In the genomic region with DNA sequence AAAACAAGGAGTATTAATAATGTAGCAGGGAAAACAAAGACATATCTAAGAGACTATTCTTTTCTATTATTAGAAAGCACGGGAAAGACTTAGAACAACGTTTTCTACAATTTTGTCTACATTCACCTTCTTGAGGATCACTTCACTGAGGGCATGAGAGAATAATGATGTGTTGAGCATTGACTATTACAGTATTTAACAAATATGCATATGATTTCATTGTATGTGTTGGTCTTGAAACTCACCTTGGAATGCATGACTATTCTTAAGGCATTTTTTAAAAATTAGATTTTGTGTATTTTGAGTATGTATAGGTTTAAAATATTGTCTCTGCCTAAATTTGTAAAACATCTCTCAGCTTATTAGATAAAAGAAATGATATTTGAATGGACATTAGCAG, we compare ENCODE assay signal across 8 cellular contexts. TPM values are rescaled to one million over a fixed set of nuclear protein-coding genes. Genes with fewer than 3 reads are reported as not detected.
DNase-seq lines count a peak whose midpoint lies in the region; ATAC-seq and TF ChIP-seq lines count a peak whose summit lies in the region.

No MANE protein-coding gene starts in this region.

- no peak for DNase-seq in DND-41
- DNase-seq in MM.1S = no peak
- DNase-seq in choroid plexus epithelial cell (ENCODE audit: low read depth) = peak; percentile 39
- DNase-seq in OCI-M1 (lab: John Stamatoyannopoulos, UW) = no peak
- DNase-seq in putamen (ENCODE audit: low spot score) = no peak
- DNase-seq in GF-D8 (lab: John Stamatoyannopoulos, UW) = no peak
- no peak for DNase-seq in hippocampal formation (lab: John Stamatoyannopoulos, UW)

- H3K27me3 ChIP-seq in DND-41 (ENCODE audit: insufficient read depth, low read length, poor library complexity) = no peaks in the 10 kb centered on the region
- H3K27me3 ChIP-seq in MM.1S (replicated peaks; ENCODE audit: insufficient read depth, low read length) = no peaks in the 10 kb centered on the region
- no peaks in the 10 kb centered on the region for H3K27me3 ChIP-seq in neural cell (ENCODE audit: insufficient read depth, low read depth, low read length)

- H3K36me3 ChIP-seq in DND-41 (ENCODE audit: insufficient read depth, low read length) (no peaks in the 10 kb centered on the region; the same call in 1 of the 2 replicates), MM.1S (replicated peaks; ENCODE audit: insufficient read depth, low read length) (no peaks in the 10 kb centered on the region), neural cell (ENCODE audit: insufficient read depth, low read length) (no peaks in the 10 kb centered on the region)

- no peak for TF ChIP-seq EP300 in neural cell (conservative IDR thresholded peaks at IDR 0.05; ENCODE audit: poor library complexity, severe bottlenecking)

- H3K4me2 ChIP-seq in DND-41 (ENCODE audit: insufficient read depth, low read length) (peak overlapping the region; percentile 90), MM.1S (ENCODE audit: low read depth, low read length) (peak overlapping the region; percentile 94; the same call in 1 of the 2 replicates), neural cell (ENCODE audit: low read length) (peak overlapping the region; percentile 53)

- H3K79me2 ChIP-seq in DND-41 (ENCODE audit: insufficient read depth, low read length) = peaks cover 25% of the 10 kb centered on the region
- H3K79me2 ChIP-seq in MM.1S (ENCODE audit: low read length) = no peaks in the 10 kb centered on the region
- H3K79me2 ChIP-seq in neural cell (replicated peaks; ENCODE audit: insufficient read depth, low read length) = peaks cover 55% of the 10 kb centered on the region

- H3K9ac ChIP-seq in DND-41 (ENCODE audit: low read depth, low read length) (peak overlapping the region; percentile 75), MM.1S (ENCODE audit: low read length) (no peak overlapping the region), neural cell (ENCODE audit: low read length) (peak overlapping the region; percentile 79)

- H4K20me1 ChIP-seq in DND-41 (ENCODE audit: insufficient read depth, low read length) (no peaks in the 10 kb centered on the region; the same call in 1 of the 2 replicates), MM.1S (ENCODE audit: insufficient read depth, low read length) (no peaks in the 10 kb centered on the region), neural cell (ENCODE audit: insufficient read depth) (no peaks in the 10 kb centered on the region)

- H3K4me1 ChIP-seq in DND-41 (ENCODE audit: insufficient read depth, low read length) (peaks cover 31% of the 10 kb centered on the region), MM.1S (ENCODE audit: low read length) (no peaks in the 10 kb centered on the region)

- H2AFZ ChIP-seq in DND-41 (ENCODE audit: low read depth, low read length) = no peak overlapping the region
- no peak overlapping the region for H2AFZ ChIP-seq in MM.1S (ENCODE audit: low read length)
- H2AFZ ChIP-seq in neural cell (ENCODE audit: low read depth, low read length) = no peak overlapping the region

- peak overlapping the region in 1 of 2 experiments; percentile 72; a peak in 3 of 4 replicates for H3K4me3 ChIP-seq in DND-41 (ENCODE audit: low read depth in 1 of 2, low read length in 2 of 2)
- H3K4me3 ChIP-seq in MM.1S (ENCODE audit: low read length) = no peak overlapping the region
- H3K4me3 ChIP-seq in choroid plexus epithelial cell (ENCODE audit: low read depth, low read length) = peak overlapping the region; percentile 91
- H3K4me3 ChIP-seq in neural cell (ENCODE audit: low read length) = peak overlapping the region; percentile 77

- ATAC-seq in DND-41 (ENCODE audit: insufficient read depth, low read depth) = no peak

- no peak for TF ChIP-seq CTCF in DND-41 (IDR thresholded peaks at IDR 0.05; ENCODE audit: borderline replicate concordance, extremely low read depth, low read length, poor library complexity, severe bottlenecking)
- no peak for TF ChIP-seq CTCF in MM.1S (IDR thresholded peaks at IDR 0.05; ENCODE audit: low read length)
- no peak for TF ChIP-seq CTCF in choroid plexus epithelial cell (conservative IDR thresholded peaks at IDR 0.05; ENCODE audit: low read depth, low read length)
- TF ChIP-seq CTCF in neural cell (IDR thresholded peaks at IDR 0.05; ENCODE audit: poor library complexity, severe bottlenecking) = no peak

- H3K9me3 ChIP-seq in DND-41 (ENCODE audit: insufficient read depth, low read length, severe bottlenecking) = no peaks in the 10 kb centered on the region
- H3K9me3 ChIP-seq in MM.1S (replicated peaks; ENCODE audit: insufficient read depth, low read length) = no peaks in the 10 kb centered on the region
- no peaks in the 10 kb centered on the region for H3K9me3 ChIP-seq in neural cell (ENCODE audit: low read length)

- H3F3A ChIP-seq in MM.1S (ENCODE audit: insufficient read depth, low read length) = no peaks in the 10 kb centered on the region
- H3F3A ChIP-seq in neural cell (ENCODE audit: insufficient read depth, low read length, poor library complexity, severe bottlenecking) = no peaks in the 10 kb centered on the region

- H3K27ac ChIP-seq in DND-41 (ENCODE audit: low read length) = no peak overlapping the region
- no peak overlapping the region for H3K27ac ChIP-seq in MM.1S (ENCODE audit: low read length)
- H3K27ac ChIP-seq in neural cell (ENCODE audit: low read length) = peak overlapping the region; percentile 74

- TF ChIP-seq RAD21 in neural cell (conservative IDR thresholded peaks at IDR 0.05) = no peak

- no peaks in the 10 kb centered on the region for H3K9me2 ChIP-seq in MM.1S (replicated peaks; ENCODE audit: insufficient read depth, low read length)
- H3K9me2 ChIP-seq in neural cell (ENCODE audit: insufficient read depth, low read length) = no peaks in the 10 kb centered on the region

TF ChIP-seq in neural cell, 6 proteins besides CTCF, POLR2A, EP300 and RAD21:
- TF ChIP-seq TAF1 (IDR thresholded peaks at IDR 0.05; ENCODE audit: low read depth) (no peak), POLR2AphosphoS5 (IDR thresholded peaks at IDR 0.05) (no peak), SMC3 (conservative IDR thresholded peaks at IDR 0.05; ENCODE audit: poor library complexity) (no peak), MXI1 (conservative IDR thresholded peaks at IDR 0.05; ENCODE audit: poor library complexity, severe bottlenecking) (no peak), EZH2 (IDR thresholded peaks at IDR 0.05; ENCODE audit: borderline replicate concordance, insufficient read depth, low read length, poor library complexity, severe bottlenecking) (no peak)
- TF ChIP-seq, protein P1, sequence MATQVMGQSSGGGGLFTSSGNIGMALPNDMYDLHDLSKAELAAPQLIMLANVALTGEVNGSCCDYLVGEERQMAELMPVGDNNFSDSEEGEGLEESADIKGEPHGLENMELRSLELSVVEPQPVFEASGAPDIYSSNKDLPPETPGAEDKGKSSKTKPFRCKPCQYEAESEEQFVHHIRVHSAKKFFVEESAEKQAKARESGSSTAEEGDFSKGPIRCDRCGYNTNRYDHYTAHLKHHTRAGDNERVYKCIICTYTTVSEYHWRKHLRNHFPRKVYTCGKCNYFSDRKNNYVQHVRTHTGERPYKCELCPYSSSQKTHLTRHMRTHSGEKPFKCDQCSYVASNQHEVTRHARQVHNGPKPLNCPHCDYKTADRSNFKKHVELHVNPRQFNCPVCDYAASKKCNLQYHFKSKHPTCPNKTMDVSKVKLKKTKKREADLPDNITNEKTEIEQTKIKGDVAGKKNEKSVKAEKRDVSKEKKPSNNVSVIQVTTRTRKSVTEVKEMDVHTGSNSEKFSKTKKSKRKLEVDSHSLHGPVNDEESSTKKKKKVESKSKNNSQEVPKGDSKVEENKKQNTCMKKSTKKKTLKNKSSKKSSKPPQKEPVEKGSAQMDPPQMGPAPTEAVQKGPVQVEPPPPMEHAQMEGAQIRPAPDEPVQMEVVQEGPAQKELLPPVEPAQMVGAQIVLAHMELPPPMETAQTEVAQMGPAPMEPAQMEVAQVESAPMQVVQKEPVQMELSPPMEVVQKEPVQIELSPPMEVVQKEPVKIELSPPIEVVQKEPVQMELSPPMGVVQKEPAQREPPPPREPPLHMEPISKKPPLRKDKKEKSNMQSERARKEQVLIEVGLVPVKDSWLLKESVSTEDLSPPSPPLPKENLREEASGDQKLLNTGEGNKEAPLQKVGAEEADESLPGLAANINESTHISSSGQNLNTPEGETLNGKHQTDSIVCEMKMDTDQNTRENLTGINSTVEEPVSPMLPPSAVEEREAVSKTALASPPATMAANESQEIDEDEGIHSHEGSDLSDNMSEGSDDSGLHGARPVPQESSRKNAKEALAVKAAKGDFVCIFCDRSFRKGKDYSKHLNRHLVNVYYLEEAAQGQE (IDR thresholded peaks at IDR 0.05; ENCODE audit: borderline replicate concordance) = no peak
TF ChIP-seq in neural cell: peak in this region for 0.

RNA-seq across cellular contexts. Expression of a gene that starts 1.2 kb away (rescaled TPM):
- polyA plus RNA-seq in neural cell = 38.5 and 42.8 TPM in 2 replicates
- 85.5 and 106 TPM in 2 replicates for polyA minus RNA-seq in neural cell
